In genomic region chr1:27606708-27607238, GRCh38 we compare ENCODE assay signal across 11 cellular contexts. TPM values are rescaled to one million over a fixed set of nuclear protein-coding genes. Genes with fewer than 3 reads are reported as not detected.
DNase-seq lines count a peak whose midpoint lies in the region; ATAC-seq and TF ChIP-seq lines count a peak whose summit lies in the region.
"Had no signal": no experiment of that assay in that cellular context is flagged by ENCODE, and none has a peak within 500 bp of the region (broad histone marks: within the 10 kb centered on the region; RNA-seq: fewer than 3 reads in every experiment).

No MANE protein-coding gene starts in this region.

- no peak overlapping the region for H3K4me3 Mint-ChIP-seq in T-helper 1 cell treated with Interleukin-12 subunit alpha and Interleukin-12 subunit beta and Interleukin-4 antibody, amounts not matched to agents 30 μg/mL and 1 μg/mL, for 36 hours
- peak overlapping the region; percentile 21 to 45 for H3K4me3 Mint-ChIP-seq in effector memory CD8-positive, alpha-beta T cell
- H3K4me3 Mint-ChIP-seq in osteocyte (ENCODE audit: unreplicated experiment): no peak overlapping the region

- no peaks in the 10 kb centered on the region for H3K27me3 Mint-ChIP-seq in T-helper 1 cell treated with Interleukin-12 subunit alpha and Interleukin-12 subunit beta and Interleukin-4 antibody, amounts not matched to agents 30 μg/mL and 1 μg/mL, for 36 hours (ENCODE audit: low read depth)
- H3K27me3 Mint-ChIP-seq in effector memory CD8-positive, alpha-beta T cell: no peaks in the 10 kb centered on the region
- H3K27me3 Mint-ChIP-seq in osteocyte (ENCODE audit: unreplicated experiment): no peaks in the 10 kb centered on the region

- no peaks in the 10 kb centered on the region for H3K36me3 Mint-ChIP-seq in T-helper 1 cell treated with Interleukin-12 subunit alpha and Interleukin-12 subunit beta and Interleukin-4 antibody, amounts not matched to agents 30 μg/mL and 1 μg/mL, for 36 hours (ENCODE audit: low read depth)
- peaks cover 14% of the 10 kb centered on the region for H3K36me3 Mint-ChIP-seq in effector memory CD8-positive, alpha-beta T cell (ENCODE audit: insufficient read depth)
- no peaks in the 10 kb centered on the region for H3K36me3 Mint-ChIP-seq in osteocyte (ENCODE audit: unreplicated experiment)

- peak overlapping the region; percentile 72 for H3K27ac Mint-ChIP-seq in T-helper 1 cell treated with Interleukin-12 subunit alpha and Interleukin-12 subunit beta and Interleukin-4 antibody, amounts not matched to agents 30 μg/mL and 1 μg/mL, for 36 hours
- H3K27ac Mint-ChIP-seq in effector memory CD8-positive, alpha-beta T cell: peak overlapping the region; percentile 53 to 79
- peak overlapping the region; percentile 82 for H3K27ac Mint-ChIP-seq in osteocyte (ENCODE audit: unreplicated experiment)

- H3K4me3 ChIP-seq in Panc1 (ENCODE audit: low read depth in 2 of 2, low read length in 2 of 2) (no peak overlapping the region), A673 (ENCODE audit: low read depth, low read length, poor library complexity, severe bottlenecking) (no peak overlapping the region)
- H3K4me3 ChIP-seq: lower lobe of right lung had no signal

- H3K9me3 ChIP-seq in Panc1 (ENCODE audit: control insufficient read depth, insufficient read depth, low read depth, low read length): no peaks in the 10 kb centered on the region
- no peaks in the 10 kb centered on the region for H3K9me3 ChIP-seq in A673 (ENCODE audit: low read depth, low read length, poor library complexity, severe bottlenecking)
- H3K9me3 ChIP-seq: lower lobe of right lung had no signal

- H3K36me3 ChIP-seq in Panc1 (ENCODE audit: control insufficient read depth, insufficient read depth, low read length): peaks cover 2% of the 10 kb centered on the region; the same call in 1 of the 2 replicates
- H3K36me3 ChIP-seq in A673 (ENCODE audit: insufficient read depth, low read length, poor library complexity, severe bottlenecking): no peaks in the 10 kb centered on the region

- intact Hi-C loops in Panc1 (cut with micrococcal nuclease; ENCODE audit: unreplicated experiment): loop anchor here (1.0 to 5.0 kb wide), 4 partner anchors 49 to 214 kb away; partner anchors contain the start of gene GPR3
- intact Hi-C loops in A673 (cut with micrococcal nuclease; ENCODE audit: unreplicated experiment): loop anchor here (1.0 to 5.0 kb wide), 5 partner anchors 50 to 304 kb away; partner anchors contain the start of gene GPR3

- H3K4me1 Mint-ChIP-seq in T-helper 1 cell treated with Interleukin-12 subunit alpha and Interleukin-12 subunit beta and Interleukin-4 antibody, amounts not matched to agents 30 μg/mL and 1 μg/mL, for 36 hours (ENCODE audit: low read depth): peaks cover 14% of the 10 kb centered on the region
- peaks cover 20 to 22% of the 10 kb centered on the region in 2 donors for H3K4me1 Mint-ChIP-seq in effector memory CD8-positive, alpha-beta T cell (ENCODE audit: low read depth in 2 of 2)
- peaks cover 10% of the 10 kb centered on the region for H3K4me1 Mint-ChIP-seq in osteocyte (ENCODE audit: unreplicated experiment)

- H3K9me3 Mint-ChIP-seq in T-helper 1 cell treated with Interleukin-12 subunit alpha and Interleukin-12 subunit beta and Interleukin-4 antibody, amounts not matched to agents 30 μg/mL and 1 μg/mL, for 36 hours: no peaks in the 10 kb centered on the region
- H3K9me3 Mint-ChIP-seq in effector memory CD8-positive, alpha-beta T cell: no peaks in the 10 kb centered on the region
- H3K9me3 Mint-ChIP-seq in osteocyte (ENCODE audit: unreplicated experiment): no peaks in the 10 kb centered on the region

- in situ Hi-C loops in Panc1 (cut with HindIII; ENCODE audit: low pct_unique_long_range_greater_than_20kb, low sequenced_read_pairs) (loop anchor here (10.0 kb wide), 1 partner anchor 192 kb away; no protein-coding TSS in a partner anchor), GM13976 (cut with MboI; ENCODE audit: low sequenced_read_pairs, unreplicated experiment) (loop anchor here (5.0 to 10.0 kb wide), 2 partner anchors 56 to 212 kb away; partner anchors contain the start of gene GPR3)

- BruUV-seq in Panc1 (replicated peaks; lab: Mats Ljungman, UMichigan) (no TSS peak), A673 (replicated peaks; lab: Mats Ljungman, UMichigan) (no TSS peak)

- DNase-seq in T-helper 1 cell: no peak
- DNase-seq in Panc1 (ENCODE audit: low read depth, low spot score): no peak
- no peak for DNase-seq in effector memory CD8-positive, alpha-beta T cell
- DNase-seq in osteocyte (ENCODE audit: extremely low spot score, unreplicated experiment): no peak
- DNase-seq in A673 (ENCODE audit: low spot score): no peak
- no peak for DNase-seq in GM13976 (ENCODE audit: low spot score)
- DNase-seq: lower lobe of right lung had no signal

- no peak for ATAC-seq in Panc1
- no peak for ATAC-seq in effector memory CD8-positive, alpha-beta T cell (replicated peaks)
- ATAC-seq in HG03280 (IDR thresholded peaks at IDR 0.05; ENCODE audit: unreplicated experiment): no peak
- ATAC-seq: esophagus mucosa, lower lobe of right lung had no signal

- H3K27ac ChIP-seq in Panc1 (ENCODE audit: low read length): no peak overlapping the region
- no peak overlapping the region for H3K27ac ChIP-seq in A673 (ENCODE audit: low read depth, low read length, poor library complexity, severe bottlenecking)
- H3K27ac ChIP-seq: lower lobe of right lung had no signal

- peak; percentile 53 for TF ChIP-seq CTCF in Panc1 (IDR thresholded peaks at IDR 0.05)
- no peak for TF ChIP-seq CTCF in osteocyte (IDR thresholded peaks at IDR 0.05)
- no peak for TF ChIP-seq CTCF in A673 (conservative IDR thresholded peaks at IDR 0.05; ENCODE audit: low read depth, low read length)
- no peak for TF ChIP-seq CTCF in GM13976 (IDR thresholded peaks at IDR 0.05; ENCODE audit: borderline replicate concordance, control extremely low read depth, extremely low read depth, insufficient read depth, missing control alignments)

- H3K4me1 ChIP-seq in Panc1 (ENCODE audit: control insufficient read depth, insufficient read depth, low read length) (peaks cover 16% of the 10 kb centered on the region), A673 (ENCODE audit: insufficient read depth, low read length, poor library complexity, severe bottlenecking) (peaks cover 21% of the 10 kb centered on the region)

- CTCF ChIA-PET in Panc1 (lab: Charles Lee): interaction anchor here (0.5 to 1.5 kb wide), 13 partner anchors 9 to 305 kb away, joined by 3 to 14 read pairs (median 5); no protein-coding TSS in a partner anchor
- CTCF ChIA-PET in A673 (lab: Charles Lee): interaction anchor here (0.6 to 3.5 kb wide), 17 partner anchors 38 to 640 kb away, joined by 3 to 40 read pairs (median 6); no protein-coding TSS in a partner anchor

- no peaks in the 10 kb centered on the region for H3K27me3 ChIP-seq in Panc1 (ENCODE audit: control insufficient read depth, insufficient read depth, low read length)
- H3K27me3 ChIP-seq in A673 (replicated peaks; ENCODE audit: insufficient read depth, low read depth, low read length, poor library complexity): no peaks in the 10 kb centered on the region

- POLR2A ChIA-PET in Panc1 (lab: Charles Lee) (interaction anchor here (0.6 kb wide), 1 partner anchor 737 kb away, joined by 17 read pairs; no protein-coding TSS in a partner anchor), A673 (lab: Charles Lee; ENCODE audit: low non-redundant PET) (no interaction called here)

RNA-seq across cellular contexts. Expression of gene AHDC1, which starts 2.8 kb away (rescaled TPM):
- total RNA-seq in Panc1 (2021; ENCODE audit: unreplicated experiment) (47.1 TPM), osteocyte (118 and 124 TPM in 2 replicates), A673 (2021) (33.2 and 34.2 TPM in 2 replicates)
- polyA plus RNA-seq in Panc1 (2012; ENCODE audit: insufficient read length): 35.8 TPM

RNA-seq across cellular contexts. Expression of gene FGR, which starts 28.2 kb away (rescaled TPM):
- total RNA-seq in Panc1 (2021; ENCODE audit: unreplicated experiment) (0.18 TPM), osteocyte (not detected in 2 replicates), A673 (2021) (not detected in 2 replicates)
- not detected for polyA plus RNA-seq in Panc1 (2012; ENCODE audit: insufficient read length)
- polyA plus RNA-seq: AG04450 had no signal

Comparison
In these comparisons a context has a peak if more than half of its experiments do, and no peak if none do; other contexts are left out.
1. H3K4me3 Mint-ChIP-seq: peak in effector memory CD8-positive, alpha-beta T cell (2 of 2); none in T-helper 1 cell treated with Interleukin-12 subunit alpha and Interleukin-12 subunit beta and Interleukin-4 antibody, amounts not matched to agents 30 μg/mL and 1 μg/mL, for 36 hours (single experiment) and osteocyte (single experiment).
2. Peak in every context shown above with its lines, with median percentiles within 50 percentile points of each other: H3K27ac Mint-ChIP-seq.